25 cellular contexts compared by ENCODE assay signal in genomic region chr12:81542065-81542464, GRCh38.
"Had no signal": no experiment of that assay in that cellular context is flagged by ENCODE, and none has a peak within 500 bp of the region (broad histone marks: within the 10 kb centered on the region; RNA-seq: fewer than 3 reads in every experiment).

No MANE protein-coding gene starts in this region.

- H3K9me3 ChIP-seq: sigmoid colon, transverse colon had no signal

- ATAC-seq: activated CD4-positive, alpha-beta T cell treated with anti-CD3 and anti-CD28 coated beads for 36 hours; foreskin keratinocyte; left cardiac atrium; stimulated activated naive B cell treated with anti-CD40 and anti-IgM and Interleukin-4, amounts not matched to agents 10 μg/mL and 1 μg/mL and 100 μg/mL, for 72 hours had no signal

- H3K4me1 Mint-ChIP-seq: activated B cell treated with CpG ODN at 0.5 μM for 24 hours; activated CD4-positive, alpha-beta T cell treated with anti-CD3 and anti-CD28 coated beads for 36 hours; activated naive CD8-positive, alpha-beta T cell treated with anti-CD3 and anti-CD28 coated beads for 36 hours; memory B cell; naive B cell; stimulated activated naive B cell treated with anti-CD40 and anti-IgM and Interleukin-4, amounts not matched to agents 10 μg/mL and 1 μg/mL and 100 μg/mL, for 72 hours had no signal

- H3K9me3 Mint-ChIP-seq: activated B cell treated with CpG ODN at 0.5 μM for 24 hours; activated naive CD8-positive, alpha-beta T cell treated with anti-CD3 and anti-CD28 coated beads for 36 hours; stimulated activated naive B cell treated with anti-CD40 and anti-IgM and Interleukin-4, amounts not matched to agents 10 μg/mL and 1 μg/mL and 100 μg/mL, for 72 hours had no signal

- H3K27ac ChIP-seq: foreskin keratinocyte had no signal

- H3K36me3 ChIP-seq: sigmoid colon, transverse colon had no signal

- H3K4me1 ChIP-seq: foreskin keratinocyte had no signal

- H3K27me3 Mint-ChIP-seq: activated B cell treated with CpG ODN at 0.5 μM for 24 hours; activated CD4-positive, alpha-beta T cell treated with anti-CD3 and anti-CD28 coated beads for 36 hours; activated naive CD8-positive, alpha-beta T cell treated with anti-CD3 and anti-CD28 coated beads for 36 hours; memory B cell; stimulated activated naive B cell treated with anti-CD40 and anti-IgM and Interleukin-4, amounts not matched to agents 10 μg/mL and 1 μg/mL and 100 μg/mL, for 72 hours had no signal

- H3K36me3 Mint-ChIP-seq: activated naive CD8-positive, alpha-beta T cell treated with anti-CD3 and anti-CD28 coated beads for 36 hours; memory B cell; naive B cell; stimulated activated naive B cell treated with anti-CD40 and anti-IgM and Interleukin-4, amounts not matched to agents 10 μg/mL and 1 μg/mL and 100 μg/mL, for 72 hours had no signal

- DNase-seq: activated B cell treated with CpG ODN at 0.5 μM for 24 hours; activated CD4-positive, alpha-beta T cell treated with anti-CD3 and anti-CD28 coated beads for 36 hours; activated CD4-positive, alpha-beta T cell treated with anti-CD3 and anti-CD28 coated beads, Interleukin-2, amount 50 U/mL, for 4 hours; activated CD8-positive, alpha-beta memory T cell treated with anti-CD3 and anti-CD28 coated beads for 24 hours; activated CD8-positive, alpha-beta memory T cell treated with anti-CD3 and anti-CD28 coated beads, Interleukin-2, amount 50 U/mL, for 48 hours; activated naive CD4-positive, alpha-beta T cell treated with Interleukin-2 at 50 U/mL for 16 hours; activated naive CD8-positive, alpha-beta T cell treated with anti-CD3 and anti-CD28 coated beads for 36 hours; activated T-cell treated with anti-CD3 and anti-CD28 coated beads, Interleukin-2, amount 50 U/mL, for 48 hours; amygdala; cerebellar nuclear complex; dermis blood vessel endothelial cell; effector CD8-positive, alpha-beta T cell; foreskin keratinocyte; islet precursor cell; left cardiac atrium; naive B cell; occipital lobe; posterior cingulate gyrus; sigmoid colon; stimulated activated CD4-positive, alpha-beta T cell treated with anti-CD3 and anti-CD28 coated beads, Interleukin-2, amount 100 ng/mL, for 48 hours; stimulated activated CD8-positive, alpha-beta memory T cell treated with anti-CD3 and anti-CD28 coated beads, Interleukin-4, amount 100 ng/mL, for 48 hours; stimulated activated naive B cell treated with anti-CD40 and anti-IgM and Interleukin-4, amounts not matched to agents 10 μg/mL and 1 μg/mL and 100 μg/mL, for 72 hours; T-helper 9 cell; transverse colon had no signal

- H3K4me3 ChIP-seq: sigmoid colon, transverse colon had no signal

- H3K27ac Mint-ChIP-seq: activated B cell treated with CpG ODN at 0.5 μM for 24 hours; activated CD4-positive, alpha-beta T cell treated with anti-CD3 and anti-CD28 coated beads for 36 hours; activated naive CD8-positive, alpha-beta T cell treated with anti-CD3 and anti-CD28 coated beads for 36 hours; memory B cell; naive B cell; stimulated activated naive B cell treated with anti-CD40 and anti-IgM and Interleukin-4, amounts not matched to agents 10 μg/mL and 1 μg/mL and 100 μg/mL, for 72 hours had no signal

- H3K27me3 ChIP-seq: foreskin keratinocyte, sigmoid colon, transverse colon had no signal

- H3K4me3 Mint-ChIP-seq: activated B cell treated with CpG ODN at 0.5 μM for 24 hours; activated CD4-positive, alpha-beta T cell treated with anti-CD3 and anti-CD28 coated beads for 36 hours; activated naive CD8-positive, alpha-beta T cell treated with anti-CD3 and anti-CD28 coated beads for 36 hours; memory B cell; naive B cell; stimulated activated naive B cell treated with anti-CD40 and anti-IgM and Interleukin-4, amounts not matched to agents 10 μg/mL and 1 μg/mL and 100 μg/mL, for 72 hours had no signal
